In genomic region chr9:136160321-136160938, GRCh38 we compare ENCODE assay signal across 19 cellular contexts. TPM values are rescaled to one million over a fixed set of nuclear protein-coding genes. Genes with fewer than 3 reads are reported as not detected.
DNase-seq lines count a peak whose midpoint lies in the region; ATAC-seq and FAIRE-seq lines count a peak whose summit lies in the region.
"Had no signal": no experiment of that assay in that cellular context is flagged by ENCODE, and none has a peak within 500 bp of the region (broad histone marks: within the 10 kb centered on the region; RNA-seq: fewer than 3 reads in every experiment).

No MANE protein-coding gene starts in this region.

- peaks cover 3 to 4% of the 10 kb centered on the region in 2 donors for H3K9me3 Mint-ChIP-seq in activated naive CD4-positive, alpha-beta T cell treated with anti-CD3 and anti-CD28 coated beads, Interleukin-2, amount 50 U/mL, for 72 hours
- H3K9me3 Mint-ChIP-seq: activated T-helper 1 cell treated with anti-CD3 and anti-CD28 coated beads, Interleukin-12 subunit alpha, Interleukin-12 subunit beta, Interleukin-2, Interleukin-4 antibody, amounts not matched to agents 30 ng/mL and 10 ng/mL and 1 ng/mL, durations not matched to agents 14 hours and 24 hours and 36 hours had no signal

- no peak for FAIRE-seq in small intestine (lab: Jason Lieb, UNC)
- FAIRE-seq: GM12892, keratinocyte had no signal

- H3K4me1 ChIP-seq in right cardiac atrium (ENCODE audit: control insufficient read depth, insufficient read depth, low read length) (no peaks in the 10 kb centered on the region), small intestine (ENCODE audit: control insufficient read depth in 2 of 2, insufficient read depth in 1 of 2, low read depth in 1 of 2, low read length in 1 of 2) (no peaks in the 10 kb centered on the region)

- WGBS in right cardiac atrium, result 72% methylated on average over 16 of the region's 16 CpGs
- 49 to 67% (median 52%) methylated on average over 15 to 16 of the region's 16 CpGs for WGBS in small intestine, 3 donors

- no peaks in the 10 kb centered on the region for H3K36me3 Mint-ChIP-seq in activated naive CD4-positive, alpha-beta T cell treated with anti-CD3 and anti-CD28 coated beads, Interleukin-2, amount 50 U/mL, for 72 hours

- H3K9me3 ChIP-seq in right cardiac atrium (ENCODE audit: control insufficient read depth, low read length) (no peaks in the 10 kb centered on the region), small intestine (ENCODE audit: control insufficient read depth, low read depth) (no peaks in the 10 kb centered on the region)
- H3K9me3 ChIP-seq: SK-N-SH had no signal

- H3K36me3 ChIP-seq in small intestine (ENCODE audit: control insufficient read depth in 2 of 2, insufficient read depth in 2 of 2, low read length in 2 of 2), result no peaks in the 10 kb centered on the region

- H3K27ac ChIP-seq in right cardiac atrium (ENCODE audit: low read length) (no peak overlapping the region), small intestine (ENCODE audit: low read depth in 1 of 2, low read length in 1 of 2) (no peak overlapping the region)

- H3K4me3 ChIP-seq in right cardiac atrium (ENCODE audit: low read length) (no peak overlapping the region), small intestine (ENCODE audit: low read depth in 1 of 2, low read length in 2 of 2) (no peak overlapping the region)

- ATAC-seq in right cardiac atrium, result no peak
- ATAC-seq in activated naive CD4-positive, alpha-beta T cell treated with anti-CD3 and anti-CD28 coated beads, Interleukin-2, amount 50 U/mL, for 72 hours, result no peak
- ATAC-seq: naive thymus-derived CD4-positive, alpha-beta T cell had no signal

- intact Hi-C loops in right cardiac atrium (cut with DNase I) (no loop called here), cardiac septum (cut with DNase I) (no loop called here)

- no peak overlapping the region for H3K27ac Mint-ChIP-seq in activated naive CD4-positive, alpha-beta T cell treated with anti-CD3 and anti-CD28 coated beads, Interleukin-2, amount 50 U/mL, for 72 hours
- H3K27ac Mint-ChIP-seq: activated T-helper 1 cell treated with anti-CD3 and anti-CD28 coated beads, Interleukin-12 subunit alpha, Interleukin-12 subunit beta, Interleukin-2, Interleukin-4 antibody, amounts not matched to agents 30 ng/mL and 10 ng/mL and 1 ng/mL, durations not matched to agents 14 hours and 24 hours and 36 hours; memory B cell; naive thymus-derived CD4-positive, alpha-beta T cell had no signal

- H3K27me3 ChIP-seq in right cardiac atrium (ENCODE audit: control insufficient read depth, insufficient read depth) (no peaks in the 10 kb centered on the region), small intestine (ENCODE audit: control insufficient read depth in 2 of 2, insufficient read depth in 2 of 2, low read length in 2 of 2) (peaks cover 0 to 1% of the 10 kb centered on the region in 2 donors)

- DNase-seq in right cardiac atrium, result peak in 2 of 3 donors; percentile 6 to 28
- DNase-seq in cardiac septum (ENCODE audit: low spot score), result no peak
- DNase-seq in NCI-H146 treated with DMSO at 0.1 percent for 48 hours (lab: John Stamatoyannopoulos, UW; ENCODE audit: unreplicated experiment), result peak; percentile 74
- DNase-seq in NCI-H774 (lab: John Stamatoyannopoulos, UW), result peak; percentile 32
- DNase-seq in activated naive CD4-positive, alpha-beta T cell treated with anti-CD3 and anti-CD28 coated beads, Interleukin-2, amount 50 U/mL, for 72 hours (ENCODE audit: low spot score in 2 of 2), result no peak
- DNase-seq in small intestine, result no peak
- no peak for DNase-seq in hippocampal formation (lab: John Stamatoyannopoulos, UW)
- DNase-seq in SIG-M5 treated with dmso at 0.1 percent for 504 hours (lab: John Stamatoyannopoulos, UW; ENCODE audit: unreplicated experiment), result no peak
- DNase-seq: activated CD4-positive, CD25-positive, alpha-beta regulatory T cell treated with anti-CD3 and anti-CD28 coated beads, Interleukin-2, amount 50 U/mL, for 72 hours; cortex of kidney; hypothalamus; naive thymus-derived CD4-positive, alpha-beta T cell; OCI-M1; SK-N-SH; stimulated activated CD4-positive, alpha-beta T cell treated with anti-CD3 and anti-CD28 coated beads, Interleukin-2, amount 100 ng/mL, for 48 hours had no signal

RNA-seq across cellular contexts. Expression of gene TMEM250, which starts 41.8 kb away (rescaled TPM):
- total RNA-seq in right cardiac atrium (10 to 100 TPM; 18.5 to 25.5 (median 20.9) TPM), cardiac septum (19.8 TPM)
- polyA plus RNA-seq in right cardiac atrium (16.5 TPM), small intestine (10 to 100 TPM; 21.2 to 43.9 (median 25.4) TPM)
- total RNA-seq in activated naive CD4-positive, alpha-beta T cell treated with anti-CD3 and anti-CD28 coated beads, Interleukin-2, amount 50 U/mL, for 72 hours, result 10 to 100 TPM; 13.3 to 26.2 TPM

RNA-seq across cellular contexts. Expression of gene LHX3, which starts 44.5 kb away (rescaled TPM):
- total RNA-seq in right cardiac atrium (not detected), cardiac septum (not detected)
- polyA plus RNA-seq in right cardiac atrium (not detected), small intestine (not detected)
- total RNA-seq in activated naive CD4-positive, alpha-beta T cell treated with anti-CD3 and anti-CD28 coated beads, Interleukin-2, amount 50 U/mL, for 72 hours, result under 1 TPM; 0.08 to 0.11 TPM
- total RNA-seq: activated T-helper 1 cell treated with anti-CD3 and anti-CD28 coated beads, Interleukin-12 subunit alpha, Interleukin-12 subunit beta, Interleukin-2, Interleukin-4 antibody, amounts not matched to agents 30 ng/mL and 10 ng/mL and 1 ng/mL, durations not matched to agents 14 hours and 24 hours and 36 hours had no signal
- polyA plus RNA-seq: keratinocyte; naive thymus-derived CD4-positive, alpha-beta T cell; SK-N-SH had no signal

Comparison
In these comparisons a context has a peak if more than half of its experiments do, and no peak if none do; other contexts are left out.
1. DNase-seq: peak in right cardiac atrium (2 of 3), NCI-H146 treated with DMSO at 0.1 percent for 48 hours (single experiment) and NCI-H774 (single experiment); none in cardiac septum (single experiment), activated naive CD4-positive, alpha-beta T cell treated with anti-CD3 and anti-CD28 coated beads, Interleukin-2, amount 50 U/mL, for 72 hours (0 of 2), small intestine (single experiment), hippocampal formation (0 of 2) and SIG-M5 treated with dmso at 0.1 percent for 504 hours (single experiment).